8 cellular contexts compared by ENCODE assay signal in genomic region chr14:67571275-67571990, GRCh38. TPM values are rescaled to one million over a fixed set of nuclear protein-coding genes. Genes with fewer than 3 reads are reported as not detected.
DNase-seq lines count a peak whose midpoint lies in the region; ATAC-seq and TF ChIP-seq lines count a peak whose summit lies in the region.

No MANE protein-coding gene starts in this region.

- H3K4me1 ChIP-seq in Peyer's patch (peaks cover 0 to 7% (median 0%) of the 10 kb centered on the region in 4 donors), suprapubic skin (no peaks in the 10 kb centered on the region)

- H3K4me3 ChIP-seq in Peyer's patch (no peak overlapping the region), suprapubic skin (no peak overlapping the region)

- H3K9me3 ChIP-seq in Peyer's patch (no peaks in the 10 kb centered on the region), suprapubic skin (no peaks in the 10 kb centered on the region)

- no peak for TF ChIP-seq POLR2A in Peyer's patch (IDR thresholded peaks at IDR 0.05)
- no peak for TF ChIP-seq POLR2A in suprapubic skin (IDR thresholded peaks at IDR 0.05)

- no peak for ATAC-seq in omental fat pad (ENCODE audit: low FRiP score)

- no peak for TF ChIP-seq EP300 in suprapubic skin (IDR thresholded peaks at IDR 0.05)

- 47% methylated on average over 13 of the region's 14 CpGs for WGBS in suprapubic skin

- no peaks in the 10 kb centered on the region for H3K27me3 ChIP-seq in Peyer's patch
- H3K27me3 ChIP-seq in suprapubic skin, result no peaks in the 10 kb centered on the region

- peaks cover 0 to 15% (median 0%) of the 10 kb centered on the region in 3 donors for H3K36me3 ChIP-seq in Peyer's patch
- peaks cover 5% of the 10 kb centered on the region for H3K36me3 ChIP-seq in suprapubic skin

- TF ChIP-seq CTCF in Peyer's patch (IDR thresholded peaks at IDR 0.05) (peak; percentile 65 to 83 (median 80)), omental fat pad (IDR thresholded peaks at IDR 0.05) (no peak), suprapubic skin (IDR thresholded peaks at IDR 0.05) (peak; percentile 51 to 75)

- DNase-seq in NCI-H2196 (lab: John Stamatoyannopoulos, UW; ENCODE audit: unreplicated experiment) (peak; percentile 63), NCI-H2196 treated with DMSO at 0.1 percent for 48 hours (lab: John Stamatoyannopoulos, UW; ENCODE audit: unreplicated experiment) (no peak), HT-29 (ENCODE audit: low spot score) (peak; percentile 60), Peyer's patch (peak; percentile 66 to 87 (median 77)), activated T-helper 1 cell treated with Interleukin-2 at 50 U/mL for 16 hours (ENCODE audit: low read depth) (peak; percentile 49), fibroblast of the conjunctiva (ENCODE audit: low read depth) (peak; percentile 13), omental fat pad (ENCODE audit: low spot score) (peak; percentile 47), suprapubic skin (ENCODE audit: low spot score in 2 of 2) (no peak)

- H3K27ac ChIP-seq in Peyer's patch (no peak overlapping the region), suprapubic skin (no peak overlapping the region)

RNA-seq across cellular contexts. Expression of gene PIGH, which starts 28.6 kb away (rescaled TPM):
- total RNA-seq in HT-29 (2014; rRNA removed; shearing (Covaris generic)), result 10.9 and 12.1 TPM in 2 replicates
- total RNA-seq in Peyer's patch, result 10 to 100 TPM; 25.6 to 45.7 (median 28.1) TPM
- 10 to 100 TPM; 16.0 to 27.7 (median 24.9) TPM for total RNA-seq in omental fat pad
- 10 to 100 TPM; 29.6 to 50.5 (median 36.4) TPM for total RNA-seq in suprapubic skin

RNA-seq across cellular contexts. Expression of gene PLEKHH1, which starts 38.3 kb away (rescaled TPM):
- total RNA-seq in HT-29 (2014; rRNA removed; shearing (Covaris generic)), result 11.0 and 12.7 TPM in 2 replicates
- total RNA-seq in Peyer's patch, result 100 to 1,000 TPM in 2 of 4 donors, 10 to 100 TPM in 2; 68.5 to 142 (median 92.0) TPM
- 1 to 10 TPM; 1.7 to 7.5 (median 5.5) TPM for total RNA-seq in omental fat pad
- 10 to 100 TPM; 15.3 to 75.6 (median 23.7) TPM for total RNA-seq in suprapubic skin

RNA-seq across cellular contexts. Expression of gene ARG2, which starts 48.3 kb away (rescaled TPM):
- total RNA-seq in HT-29 (2014; rRNA removed; shearing (Covaris generic)), result 4.4 and 4.5 TPM in 2 replicates
- total RNA-seq in Peyer's patch, result 100 to 1,000 TPM in 1 of 4 donors, 10 to 100 TPM in 3; 13.2 to 125 (median 67.6) TPM
- 10 to 100 TPM in 3 of 4 donors, 1 to 10 TPM in 1; 1.6 to 13.9 (median 11.3) TPM for total RNA-seq in omental fat pad
- 1 to 10 TPM; 3.5 to 9.6 (median 5.4) TPM for total RNA-seq in suprapubic skin

Comparison
In these comparisons a context has a peak if more than half of its experiments do, and no peak if none do; other contexts are left out.
1. DNase-seq: peak in NCI-H2196 (single experiment), HT-29 (single experiment), Peyer's patch (3 of 3), activated T-helper 1 cell treated with Interleukin-2 at 50 U/mL for 16 hours (single experiment), fibroblast of the conjunctiva (single experiment) and omental fat pad (single experiment); none in NCI-H2196 treated with DMSO at 0.1 percent for 48 hours (single experiment) and suprapubic skin (0 of 2).
2. CTCF ChIP-seq: peak in Peyer's patch (6 of 6) and suprapubic skin (2 of 2); none in omental fat pad (0 of 3).